ENCODE assay signal across 8 cellular contexts in the genomic region with DNA sequence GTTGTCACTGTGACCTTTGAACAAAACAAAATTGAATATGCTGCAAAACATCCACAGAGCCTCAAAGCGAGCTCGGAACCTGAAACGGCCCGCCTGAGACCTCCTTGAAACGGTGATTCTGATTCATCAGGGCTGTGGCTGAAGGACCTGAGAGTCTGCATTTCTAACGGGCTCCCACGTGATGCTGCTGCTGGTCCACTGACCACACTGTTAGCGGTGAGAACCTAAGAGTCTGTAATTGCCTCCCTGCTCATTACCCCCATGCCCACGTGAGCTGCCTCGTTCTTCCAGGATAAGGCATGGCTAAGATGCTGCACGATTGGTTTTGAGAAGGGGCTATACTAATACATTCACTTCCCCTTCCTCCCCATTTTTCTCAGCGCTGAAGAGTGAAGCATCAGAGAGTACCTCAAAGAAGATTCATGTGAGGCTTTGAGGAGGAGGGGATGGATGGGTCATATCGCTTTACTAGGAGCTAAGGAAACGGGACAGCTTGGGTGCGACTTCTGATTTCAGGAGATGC. TPM values are rescaled to one million over a fixed set of nuclear protein-coding genes. Genes with fewer than 3 reads are reported as not detected.
DNase-seq lines count a peak whose midpoint lies in the region; ATAC-seq and TF ChIP-seq lines count a peak whose summit lies in the region.

No MANE protein-coding gene starts in this region.

- WGBS in mesenchymal stem cell: 42% methylated on average over 11 of the region's 15 CpGs

- POLR2A ChIA-PET in activated CD4-positive, alpha-beta T cell treated with anti-CD3 and anti-CD28 coated beads, Interleukin-2, amount 10 ng/mL, durations not matched to agents 7 days and 5 days (lab: Charles Lee): interaction anchor here (0.5 to 1.0 kb wide), 3 partner anchors 8 to 231 kb away, joined by 3 to 5 read pairs (median 3); partner anchors contain the start of gene SUSD4

- peak overlapping the region; percentile 59 for H3K4me3 ChIP-seq in left ventricle myocardium inferior
- peak overlapping the region in 1 of 2 experiments; percentile 64 for H3K4me3 ChIP-seq in mesenchymal stem cell (ENCODE audit: insufficient read depth in 1 of 2, low read depth in 1 of 2, low read length in 2 of 2)

- DNase-seq in left ventricle myocardium inferior (no peak), Right ventricle myocardium inferior (ENCODE audit: missing footprints) (no peak), mesenchymal stem cell (no peak)
- DNase-seq in activated CD4-positive, alpha-beta T cell treated with anti-CD3 and anti-CD28 coated beads, Interleukin-2, amount 10 ng/mL, durations not matched to agents 7 days and 5 days: no peak

- H3K9me3 ChIP-seq in left ventricle myocardium inferior (replicated peaks) (no peaks in the 10 kb centered on the region), mesenchymal stem cell (ENCODE audit: control insufficient read depth, low read length) (no peaks in the 10 kb centered on the region)

- H2BK120ac ChIP-seq in mesenchymal stem cell (ENCODE audit: low read depth, low read length): no peak overlapping the region

- no peak overlapping the region for H3K27ac Mint-ChIP-seq in activated CD4-positive, alpha-beta T cell treated with anti-CD3 and anti-CD28 coated beads, Interleukin-2, amount 10 ng/mL, durations not matched to agents 7 days and 5 days

- H3K4ac ChIP-seq in mesenchymal stem cell (ENCODE audit: low read depth in 1 of 2, low read length in 2 of 2): no peak overlapping the region

- H3K27me3 Mint-ChIP-seq in activated CD4-positive, alpha-beta T cell treated with anti-CD3 and anti-CD28 coated beads, Interleukin-2, amount 10 ng/mL, durations not matched to agents 7 days and 5 days: peaks cover 32% of the 10 kb centered on the region

- H3K4me1 Mint-ChIP-seq in activated CD4-positive, alpha-beta T cell treated with anti-CD3 and anti-CD28 coated beads, Interleukin-2, amount 10 ng/mL, durations not matched to agents 7 days and 5 days: peaks cover 16% of the 10 kb centered on the region

- intact Hi-C loops in left ventricle myocardium inferior (cut with micrococcal nuclease) (loop anchor here (5.0 kb wide), 1 partner anchor 114 kb away; no protein-coding TSS in a partner anchor), Right ventricle myocardium inferior (cut with DNase I) (loop anchor here (2.0 to 5.0 kb wide), 2 partner anchors 111 to 549 kb away; no protein-coding TSS in a partner anchor)

- H2BK15ac ChIP-seq in mesenchymal stem cell (ENCODE audit: low read depth, poor library complexity, severe bottlenecking): no peak overlapping the region

- H3K36me3 ChIP-seq in left ventricle myocardium inferior (no peaks in the 10 kb centered on the region), mesenchymal stem cell (ENCODE audit: control insufficient read depth in 1 of 2, insufficient read depth in 2 of 2, low read depth in 1 of 2, low read length in 2 of 2) (no peaks in the 10 kb centered on the region)

- peak overlapping the region; percentile 54 for H3K9ac ChIP-seq in mesenchymal stem cell (ENCODE audit: low read length)

- CTCF ChIA-PET in activated CD4-positive, alpha-beta T cell treated with anti-CD3 and anti-CD28 coated beads, Interleukin-2, amount 10 ng/mL, durations not matched to agents 7 days and 5 days (lab: Charles Lee): interaction anchor here (0.7 to 2.5 kb wide), 21 partner anchors 8 to 553 kb away, joined by 3 to 13 read pairs (median 5); partner anchors contain the start of gene TLR5

- ATAC-seq in Right ventricle myocardium inferior (no peak), HG02642 (IDR thresholded peaks at IDR 0.05; ENCODE audit: poor library complexity, unreplicated experiment) (no peak), HG03025 (IDR thresholded peaks at IDR 0.05; ENCODE audit: low FRiP score, unreplicated experiment) (no peak), HG03571 (IDR thresholded peaks at IDR 0.05; ENCODE audit: unreplicated experiment) (no peak)

- H3K27ac ChIP-seq in left ventricle myocardium inferior (replicated peaks): no peak overlapping the region
- H3K27ac ChIP-seq in VCaP: peak overlapping the region; percentile 95
- H3K27ac ChIP-seq in mesenchymal stem cell (ENCODE audit: low read length, poor library complexity, severe bottlenecking): no peak overlapping the region

- H3K18ac ChIP-seq in mesenchymal stem cell (ENCODE audit: low read depth in 1 of 2, low read length in 2 of 2): no peak overlapping the region

- H3K27me3 ChIP-seq in left ventricle myocardium inferior (ENCODE audit: low read depth) (peaks cover 22% of the 10 kb centered on the region), mesenchymal stem cell (ENCODE audit: control insufficient read depth in 1 of 2, insufficient read depth in 1 of 2, low read length in 2 of 2) (peaks cover 43 to 65% of the 10 kb centered on the region in 2 experiments)

- H3K4me3 Mint-ChIP-seq in activated CD4-positive, alpha-beta T cell treated with anti-CD3 and anti-CD28 coated beads, Interleukin-2, amount 10 ng/mL, durations not matched to agents 7 days and 5 days: no peak overlapping the region

- TF ChIP-seq CTCF in left ventricle myocardium inferior (IDR thresholded peaks at IDR 0.05; ENCODE audit: borderline replicate concordance) (no peak), VCaP (conservative IDR thresholded peaks at IDR 0.05) (no peak)

- no peak overlapping the region for H4K91ac ChIP-seq in mesenchymal stem cell (ENCODE audit: low read length)

- no peak overlapping the region for H4K8ac ChIP-seq in mesenchymal stem cell (ENCODE audit: low read length)

- H3K23ac ChIP-seq in mesenchymal stem cell (ENCODE audit: low read length in 2 of 2): no peak overlapping the region

- H3K36me3 Mint-ChIP-seq in activated CD4-positive, alpha-beta T cell treated with anti-CD3 and anti-CD28 coated beads, Interleukin-2, amount 10 ng/mL, durations not matched to agents 7 days and 5 days (ENCODE audit: low read depth): no peaks in the 10 kb centered on the region

- H2BK5ac ChIP-seq in mesenchymal stem cell (ENCODE audit: low read depth, low read length, poor library complexity, severe bottlenecking): no peak overlapping the region

- H3K4me1 ChIP-seq in left ventricle myocardium inferior (peaks cover 47% of the 10 kb centered on the region), mesenchymal stem cell (ENCODE audit: control insufficient read depth, insufficient read depth, low read depth, low read length) (peaks cover 12% of the 10 kb centered on the region)

- H3K9me3 Mint-ChIP-seq in activated CD4-positive, alpha-beta T cell treated with anti-CD3 and anti-CD28 coated beads, Interleukin-2, amount 10 ng/mL, durations not matched to agents 7 days and 5 days: no peaks in the 10 kb centered on the region

- no peak overlapping the region for H3K4me2 ChIP-seq in mesenchymal stem cell (ENCODE audit: low read length, poor library complexity, severe bottlenecking)

- H2AFZ ChIP-seq in mesenchymal stem cell (ENCODE audit: low read depth, low read length): no peak overlapping the region

- no peak overlapping the region for H2AK5ac ChIP-seq in mesenchymal stem cell (ENCODE audit: low read length, severe bottlenecking)

- no peak overlapping the region for H2BK12ac ChIP-seq in mesenchymal stem cell (ENCODE audit: low read length in 2 of 2)

- H3K79me1 ChIP-seq in mesenchymal stem cell (replicated peaks; ENCODE audit: low read length, poor library complexity, severe bottlenecking): no peaks in the 10 kb centered on the region

- no peak overlapping the region for H3K14ac ChIP-seq in mesenchymal stem cell (ENCODE audit: low read length in 2 of 2)

RNA-seq across cellular contexts. Expression of gene TLR5, which starts 9.7 kb away (rescaled TPM):
- total RNA-seq in left ventricle myocardium inferior: 2.3 TPM
- total RNA-seq in Right ventricle myocardium inferior: 3.1 TPM
- polyA plus RNA-seq in mesenchymal stem cell (2013, experiment 1 of 2): 0.12 TPM
- 0.16 TPM for polyA plus RNA-seq in mesenchymal stem cell (2013, experiment 2 of 2)
- 1 to 10 TPM in 1 of 2 experiments, under 1 TPM in 1; 0.58 to 1.0 TPM for total RNA-seq in activated CD4-positive, alpha-beta T cell treated with anti-CD3 and anti-CD28 coated beads, Interleukin-2, amount 10 ng/mL, durations not matched to agents 7 days and 5 days
